In the genomic region with DNA sequence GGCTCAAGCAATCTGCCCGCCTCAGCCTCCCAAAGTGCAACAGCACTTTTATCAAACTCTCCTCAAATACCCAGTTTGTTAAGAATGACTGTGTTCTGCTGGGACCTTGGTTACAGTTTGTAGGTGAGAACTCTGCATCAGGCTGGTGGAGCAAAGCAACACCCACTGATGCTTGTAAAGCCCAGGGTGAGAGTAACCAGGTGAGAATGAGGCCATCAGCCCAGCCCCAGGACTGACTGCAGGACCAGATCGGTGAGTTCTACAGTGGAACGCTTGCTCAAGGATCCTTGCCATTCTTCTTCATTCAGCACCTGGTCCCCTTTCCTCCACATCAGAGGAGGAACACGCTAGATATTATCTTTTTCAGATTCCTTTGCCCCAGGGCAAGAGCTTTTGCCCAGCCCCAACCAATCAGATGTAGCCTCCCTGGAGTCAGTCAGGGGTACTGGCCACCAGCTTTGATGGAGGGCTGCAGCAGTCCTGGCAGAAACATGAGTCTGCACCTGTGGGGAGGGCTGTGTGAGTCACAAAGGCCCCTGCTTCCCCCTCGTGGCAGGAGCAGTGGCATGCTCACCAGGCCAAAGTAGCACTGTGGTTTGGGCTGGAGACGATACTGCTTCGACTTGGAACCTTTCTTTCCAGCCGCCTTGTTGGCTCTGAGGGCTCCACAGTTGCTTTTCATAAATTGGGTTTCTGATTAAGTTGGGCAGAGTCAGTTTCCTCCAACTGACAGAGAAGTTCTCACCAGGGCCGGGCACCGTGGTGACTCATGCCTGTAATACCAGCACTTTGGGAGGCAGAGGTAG, we compare ENCODE assay signal across 2 cellular contexts.
TF ChIP-seq lines count a peak whose summit lies in the region.

No MANE protein-coding gene starts in this region.

TF ChIP-seq in WTC11, 78 proteins besides CTCF, POLR2A, EP300 and RAD21 (continued from another document):
- TF ChIP-seq, protein P1, sequence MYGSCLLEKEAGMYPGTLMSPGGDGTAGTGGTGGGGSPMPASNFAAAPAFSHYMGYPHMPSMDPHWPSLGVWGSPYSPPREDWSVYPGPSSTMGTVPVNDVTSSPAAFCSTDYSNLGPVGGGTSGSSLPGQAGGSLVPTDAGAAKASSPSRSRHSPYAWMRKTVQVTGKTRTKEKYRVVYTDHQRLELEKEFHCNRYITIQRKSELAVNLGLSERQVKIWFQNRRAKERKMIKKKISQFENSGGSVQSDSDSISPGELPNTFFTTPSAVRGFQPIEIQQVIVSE (CRISPR knock-in tag; IDR thresholded peaks at IDR 0.05; ENCODE audit: borderline replicate concordance): no peak
- no peak for TF ChIP-seq NR2C2 (CRISPR knock-in tag; IDR thresholded peaks at IDR 0.05)
- peak; percentile 33; the same call in 1 of the 2 replicates for TF ChIP-seq GABPB1 (CRISPR knock-in tag; IDR thresholded peaks at IDR 0.05)
- TF ChIP-seq, protein P2, sequence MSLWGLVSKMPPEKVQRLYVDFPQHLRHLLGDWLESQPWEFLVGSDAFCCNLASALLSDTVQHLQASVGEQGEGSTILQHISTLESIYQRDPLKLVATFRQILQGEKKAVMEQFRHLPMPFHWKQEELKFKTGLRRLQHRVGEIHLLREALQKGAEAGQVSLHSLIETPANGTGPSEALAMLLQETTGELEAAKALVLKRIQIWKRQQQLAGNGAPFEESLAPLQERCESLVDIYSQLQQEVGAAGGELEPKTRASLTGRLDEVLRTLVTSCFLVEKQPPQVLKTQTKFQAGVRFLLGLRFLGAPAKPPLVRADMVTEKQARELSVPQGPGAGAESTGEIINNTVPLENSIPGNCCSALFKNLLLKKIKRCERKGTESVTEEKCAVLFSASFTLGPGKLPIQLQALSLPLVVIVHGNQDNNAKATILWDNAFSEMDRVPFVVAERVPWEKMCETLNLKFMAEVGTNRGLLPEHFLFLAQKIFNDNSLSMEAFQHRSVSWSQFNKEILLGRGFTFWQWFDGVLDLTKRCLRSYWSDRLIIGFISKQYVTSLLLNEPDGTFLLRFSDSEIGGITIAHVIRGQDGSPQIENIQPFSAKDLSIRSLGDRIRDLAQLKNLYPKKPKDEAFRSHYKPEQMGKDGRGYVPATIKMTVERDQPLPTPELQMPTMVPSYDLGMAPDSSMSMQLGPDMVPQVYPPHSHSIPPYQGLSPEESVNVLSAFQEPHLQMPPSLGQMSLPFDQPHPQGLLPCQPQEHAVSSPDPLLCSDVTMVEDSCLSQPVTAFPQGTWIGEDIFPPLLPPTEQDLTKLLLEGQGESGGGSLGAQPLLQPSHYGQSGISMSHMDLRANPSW (CRISPR knock-in tag; conservative IDR thresholded peaks at IDR 0.05; ENCODE audit: low read depth): no peak
- TF ChIP-seq EMX1 (CRISPR knock-in tag; IDR thresholded peaks at IDR 0.05): no peak
- no peak for TF ChIP-seq FOXK1 (CRISPR knock-in tag; IDR thresholded peaks at IDR 0.05)
- TF ChIP-seq, protein P3, sequence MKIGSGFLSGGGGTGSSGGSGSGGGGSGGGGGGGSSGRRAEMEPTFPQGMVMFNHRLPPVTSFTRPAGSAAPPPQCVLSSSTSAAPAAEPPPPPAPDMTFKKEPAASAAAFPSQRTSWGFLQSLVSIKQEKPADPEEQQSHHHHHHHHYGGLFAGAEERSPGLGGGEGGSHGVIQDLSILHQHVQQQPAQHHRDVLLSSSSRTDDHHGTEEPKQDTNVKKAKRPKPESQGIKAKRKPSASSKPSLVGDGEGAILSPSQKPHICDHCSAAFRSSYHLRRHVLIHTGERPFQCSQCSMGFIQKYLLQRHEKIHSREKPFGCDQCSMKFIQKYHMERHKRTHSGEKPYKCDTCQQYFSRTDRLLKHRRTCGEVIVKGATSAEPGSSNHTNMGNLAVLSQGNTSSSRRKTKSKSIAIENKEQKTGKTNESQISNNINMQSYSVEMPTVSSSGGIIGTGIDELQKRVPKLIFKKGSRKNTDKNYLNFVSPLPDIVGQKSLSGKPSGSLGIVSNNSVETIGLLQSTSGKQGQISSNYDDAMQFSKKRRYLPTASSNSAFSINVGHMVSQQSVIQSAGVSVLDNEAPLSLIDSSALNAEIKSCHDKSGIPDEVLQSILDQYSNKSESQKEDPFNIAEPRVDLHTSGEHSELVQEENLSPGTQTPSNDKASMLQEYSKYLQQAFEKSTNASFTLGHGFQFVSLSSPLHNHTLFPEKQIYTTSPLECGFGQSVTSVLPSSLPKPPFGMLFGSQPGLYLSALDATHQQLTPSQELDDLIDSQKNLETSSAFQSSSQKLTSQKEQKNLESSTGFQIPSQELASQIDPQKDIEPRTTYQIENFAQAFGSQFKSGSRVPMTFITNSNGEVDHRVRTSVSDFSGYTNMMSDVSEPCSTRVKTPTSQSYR (CRISPR knock-in tag; IDR thresholded peaks at IDR 0.05): no peak
- no peak for TF ChIP-seq HMGA2 (CRISPR knock-in tag; IDR thresholded peaks at IDR 0.05)
- no peak for TF ChIP-seq PRRX2 (CRISPR knock-in tag; IDR thresholded peaks at IDR 0.05)
- 0 out of 2 replicates have a peak, but pooled peaks have one; percentile 30 for TF ChIP-seq NFE2L1 (CRISPR knock-in tag; IDR thresholded peaks at IDR 0.05)
- TF ChIP-seq SP1 (CRISPR knock-in tag; conservative IDR thresholded peaks at IDR 0.05): peak; percentile 48; the same call in 1 of the 2 replicates

TF ChIP-seq in HepG2, 621 proteins besides CTCF, POLR2A, EP300 and RAD21 (continued from another document and continues in another):
- TF ChIP-seq, protein P4, sequence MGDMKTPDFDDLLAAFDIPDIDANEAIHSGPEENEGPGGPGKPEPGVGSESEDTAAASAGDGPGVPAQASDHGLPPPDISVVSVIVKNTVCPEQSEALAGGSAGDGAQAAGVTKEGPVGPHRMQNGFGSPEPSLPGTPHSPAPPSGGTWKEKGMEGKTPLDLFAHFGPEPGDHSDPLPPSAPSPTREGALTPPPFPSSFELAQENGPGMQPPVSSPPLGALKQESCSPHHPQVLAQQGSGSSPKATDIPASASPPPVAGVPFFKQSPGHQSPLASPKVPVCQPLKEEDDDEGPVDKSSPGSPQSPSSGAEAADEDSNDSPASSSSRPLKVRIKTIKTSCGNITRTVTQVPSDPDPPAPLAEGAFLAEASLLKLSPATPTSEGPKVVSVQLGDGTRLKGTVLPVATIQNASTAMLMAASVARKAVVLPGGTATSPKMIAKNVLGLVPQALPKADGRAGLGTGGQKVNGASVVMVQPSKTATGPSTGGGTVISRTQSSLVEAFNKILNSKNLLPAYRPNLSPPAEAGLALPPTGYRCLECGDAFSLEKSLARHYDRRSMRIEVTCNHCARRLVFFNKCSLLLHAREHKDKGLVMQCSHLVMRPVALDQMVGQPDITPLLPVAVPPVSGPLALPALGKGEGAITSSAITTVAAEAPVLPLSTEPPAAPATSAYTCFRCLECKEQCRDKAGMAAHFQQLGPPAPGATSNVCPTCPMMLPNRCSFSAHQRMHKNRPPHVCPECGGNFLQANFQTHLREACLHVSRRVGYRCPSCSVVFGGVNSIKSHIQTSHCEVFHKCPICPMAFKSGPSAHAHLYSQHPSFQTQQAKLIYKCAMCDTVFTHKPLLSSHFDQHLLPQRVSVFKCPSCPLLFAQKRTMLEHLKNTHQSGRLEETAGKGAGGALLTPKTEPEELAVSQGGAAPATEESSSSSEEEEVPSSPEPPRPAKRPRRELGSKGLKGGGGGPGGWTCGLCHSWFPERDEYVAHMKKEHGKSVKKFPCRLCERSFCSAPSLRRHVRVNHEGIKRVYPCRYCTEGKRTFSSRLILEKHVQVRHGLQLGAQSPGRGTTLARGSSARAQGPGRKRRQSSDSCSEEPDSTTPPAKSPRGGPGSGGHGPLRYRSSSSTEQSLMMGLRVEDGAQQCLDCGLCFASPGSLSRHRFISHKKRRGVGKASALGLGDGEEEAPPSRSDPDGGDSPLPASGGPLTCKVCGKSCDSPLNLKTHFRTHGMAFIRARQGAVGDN (CRISPR knock-in tag; IDR thresholded peaks at IDR 0.05): peak; percentile 62
- TF ChIP-seq ZSCAN22 (CRISPR knock-in tag; IDR thresholded peaks at IDR 0.05) (no peak), FOXP4 (CRISPR knock-in tag; IDR thresholded peaks at IDR 0.05) (no peak), NR2F2 (IDR thresholded peaks at IDR 0.05; ENCODE audit: borderline replicate concordance, low read depth) (no peak), ZNF724P (CRISPR knock-in tag; IDR thresholded peaks at IDR 0.05; ENCODE audit: borderline replicate concordance) (no peak), ZFAT (CRISPR knock-in tag; conservative IDR thresholded peaks at IDR 0.05) (no peak), NRL (CRISPR knock-in tag; IDR thresholded peaks at IDR 0.05; ENCODE audit: borderline replicate concordance) (no peak), ZBTB33 (CRISPR knock-in tag; IDR thresholded peaks at IDR 0.05) (peak; percentile 50; the same call in 1 of the 2 replicates)
- TF ChIP-seq, protein P5, sequence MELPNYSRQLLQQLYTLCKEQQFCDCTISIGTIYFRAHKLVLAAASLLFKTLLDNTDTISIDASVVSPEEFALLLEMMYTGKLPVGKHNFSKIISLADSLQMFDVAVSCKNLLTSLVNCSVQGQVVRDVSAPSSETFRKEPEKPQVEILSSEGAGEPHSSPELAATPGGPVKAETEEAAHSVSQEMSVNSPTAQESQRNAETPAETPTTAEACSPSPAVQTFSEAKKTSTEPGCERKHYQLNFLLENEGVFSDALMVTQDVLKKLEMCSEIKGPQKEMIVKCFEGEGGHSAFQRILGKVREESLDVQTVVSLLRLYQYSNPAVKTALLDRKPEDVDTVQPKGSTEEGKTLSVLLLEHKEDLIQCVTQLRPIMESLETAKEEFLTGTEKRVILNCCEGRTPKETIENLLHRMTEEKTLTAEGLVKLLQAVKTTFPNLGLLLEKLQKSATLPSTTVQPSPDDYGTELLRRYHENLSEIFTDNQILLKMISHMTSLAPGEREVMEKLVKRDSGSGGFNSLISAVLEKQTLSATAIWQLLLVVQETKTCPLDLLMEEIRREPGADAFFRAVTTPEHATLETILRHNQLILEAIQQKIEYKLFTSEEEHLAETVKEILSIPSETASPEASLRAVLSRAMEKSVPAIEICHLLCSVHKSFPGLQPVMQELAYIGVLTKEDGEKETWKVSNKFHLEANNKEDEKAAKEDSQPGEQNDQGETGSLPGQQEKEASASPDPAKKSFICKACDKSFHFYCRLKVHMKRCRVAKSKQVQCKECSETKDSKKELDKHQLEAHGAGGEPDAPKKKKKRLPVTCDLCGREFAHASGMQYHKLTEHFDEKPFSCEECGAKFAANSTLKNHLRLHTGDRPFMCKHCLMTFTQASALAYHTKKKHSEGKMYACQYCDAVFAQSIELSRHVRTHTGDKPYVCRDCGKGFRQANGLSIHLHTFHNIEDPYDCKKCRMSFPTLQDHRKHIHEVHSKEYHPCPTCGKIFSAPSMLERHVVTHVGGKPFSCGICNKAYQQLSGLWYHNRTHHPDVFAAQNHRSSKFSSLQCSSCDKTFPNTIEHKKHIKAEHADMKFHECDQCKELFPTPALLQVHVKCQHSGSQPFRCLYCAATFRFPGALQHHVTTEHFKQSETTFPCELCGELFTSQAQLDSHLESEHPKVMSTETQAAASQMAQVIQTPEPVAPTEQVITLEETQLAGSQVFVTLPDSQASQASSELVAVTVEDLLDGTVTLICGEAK (IDR thresholded peaks at IDR 0.05): no peak
- TF ChIP-seq, protein P5 (CRISPR knock-in tag; IDR thresholded peaks at IDR 0.05): no peak
- TF ChIP-seq, protein P6, sequence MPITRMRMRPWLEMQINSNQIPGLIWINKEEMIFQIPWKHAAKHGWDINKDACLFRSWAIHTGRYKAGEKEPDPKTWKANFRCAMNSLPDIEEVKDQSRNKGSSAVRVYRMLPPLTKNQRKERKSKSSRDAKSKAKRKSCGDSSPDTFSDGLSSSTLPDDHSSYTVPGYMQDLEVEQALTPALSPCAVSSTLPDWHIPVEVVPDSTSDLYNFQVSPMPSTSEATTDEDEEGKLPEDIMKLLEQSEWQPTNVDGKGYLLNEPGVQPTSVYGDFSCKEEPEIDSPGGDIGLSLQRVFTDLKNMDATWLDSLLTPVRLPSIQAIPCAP (CRISPR knock-in tag; IDR thresholded peaks at IDR 0.05; ENCODE audit: low read depth): no peak
